18 cellular contexts compared by ENCODE assay signal in genomic region chr9:77561321-77562020, GRCh38.
DNase-seq lines count a peak whose midpoint lies in the region; ATAC-seq and TF ChIP-seq lines count a peak whose summit lies in the region.
"Had no signal": no experiment of that assay in that cellular context is flagged by ENCODE, and none has a peak within 500 bp of the region (broad histone marks: within the 10 kb centered on the region; RNA-seq: fewer than 3 reads in every experiment).

No MANE protein-coding gene starts in this region.

- H3K36me3 Mint-ChIP-seq in CD4-positive, alpha-beta memory T cell, result no peaks in the 10 kb centered on the region
- no peaks in the 10 kb centered on the region for H3K36me3 Mint-ChIP-seq in activated naive CD8-positive, alpha-beta T cell treated with anti-CD3 and anti-CD28 coated beads for 36 hours

- 0 out of 2 replicates have a peak, but pooled peaks cover 2% of the 10 kb centered on the region for H3K9me3 ChIP-seq in OCI-LY3 (ENCODE audit: insufficient read depth, low read length)
- no peaks in the 10 kb centered on the region for H3K9me3 ChIP-seq in CD4-positive, alpha-beta memory T cell (ENCODE audit: control insufficient read depth in 1 of 2, low read length in 2 of 2)
- H3K9me3 ChIP-seq in prostate gland, result no peaks in the 10 kb centered on the region
- H3K9me3 ChIP-seq: MG63, SJSA1 had no signal

- H3K27me3 Mint-ChIP-seq in CD4-positive, alpha-beta memory T cell, result peaks cover 4 to 17% of the 10 kb centered on the region in 2 donors
- peaks cover 26% of the 10 kb centered on the region for H3K27me3 Mint-ChIP-seq in activated naive CD8-positive, alpha-beta T cell treated with anti-CD3 and anti-CD28 coated beads for 36 hours

- H3K4me1 ChIP-seq in OCI-LY3 (ENCODE audit: low read length) (peaks cover 38% of the 10 kb centered on the region), prostate gland (replicated peaks) (no peaks in the 10 kb centered on the region)
- no peaks in the 10 kb centered on the region for H3K4me1 ChIP-seq in CD4-positive, alpha-beta memory T cell (ENCODE audit: insufficient read depth, low read length)
- H3K4me1 ChIP-seq: SJSA1 had no signal

- CTCF ChIA-PET in CD4-positive, alpha-beta memory T cell (lab: Charles Lee; ENCODE audit: partially characterized antibody), result no interaction called here

- H4K20me1 ChIP-seq in OCI-LY3 (ENCODE audit: insufficient read depth, low read length), result no peaks in the 10 kb centered on the region

- no peak for TF ChIP-seq POLR2A in prostate gland (IDR thresholded peaks at IDR 0.05)

- H3K4me3 Mint-ChIP-seq in CD4-positive, alpha-beta memory T cell, result no peak overlapping the region
- H3K4me3 Mint-ChIP-seq in activated naive CD8-positive, alpha-beta T cell treated with anti-CD3 and anti-CD28 coated beads for 36 hours, result no peak overlapping the region

- H3K4me2 ChIP-seq in OCI-LY3 (ENCODE audit: low read length), result peak overlapping the region; percentile 67
- H3K4me2 ChIP-seq: KMS-11 had no signal

- WGBS in prostate gland, result 75% methylated on average over 2 of the region's 2 CpGs

- H3K4me3 ChIP-seq in OCI-LY3 (ENCODE audit: low read length) (peak overlapping the region; percentile 50), prostate gland (no peak overlapping the region)
- H3K4me3 ChIP-seq in CD4-positive, alpha-beta memory T cell (ENCODE audit: low read length in 2 of 2), result no peak overlapping the region
- H3K4me3 ChIP-seq: GM23248, MG63, SJSA1 had no signal

- DNase-seq in lung microvascular endothelial cell (ENCODE audit: low read depth in 2 of 2) (peak; percentile 36 to 53), prostate gland (ENCODE audit: low spot score) (no peak)
- DNase-seq in CD4-positive, alpha-beta memory T cell, result no peak
- DNase-seq in activated naive CD8-positive, alpha-beta T cell treated with anti-CD3 and anti-CD28 coated beads for 36 hours, result no peak
- DNase-seq: DMS 273 treated with DMSO at 0.1 percent for 48 hours; GM23248; MG63; NCI-H1417 treated with DMSO at 0.1 percent for 48 hours; NCI-H2029 treated with DMSO at 0.1 percent for 48 hours; NCI-H2227 treated with DMSO at 0.1 percent for 48 hours; NCI-H526; NK-92 treated with Interleukin-12 subunit alpha and Interleukin-12 subunit beta, amount 100 ng/mL, for 24 hours had no signal

- H3K9me3 Mint-ChIP-seq in CD4-positive, alpha-beta memory T cell, result peaks cover 0 to 2% (median 0%) of the 10 kb centered on the region in 8 donors
- H3K9me3 Mint-ChIP-seq in activated naive CD8-positive, alpha-beta T cell treated with anti-CD3 and anti-CD28 coated beads for 36 hours, result no peaks in the 10 kb centered on the region

- intact Hi-C loops in CD4-positive, alpha-beta memory T cell (cut with micrococcal nuclease), result no loop called here
- intact Hi-C loops in prostate gland (cut with DNase I), result no loop called here

- H3K36me3 ChIP-seq in OCI-LY3 (replicated peaks; ENCODE audit: low read depth, low read length) (no peaks in the 10 kb centered on the region), prostate gland (no peaks in the 10 kb centered on the region)
- no peaks in the 10 kb centered on the region for H3K36me3 ChIP-seq in CD4-positive, alpha-beta memory T cell (ENCODE audit: insufficient read depth, low read length)
- H3K36me3 ChIP-seq: MG63, SJSA1 had no signal

- no peaks in the 10 kb centered on the region for H3K27me3 ChIP-seq in OCI-LY3 (ENCODE audit: low read depth, low read length)
- no peaks in the 10 kb centered on the region for H3K27me3 ChIP-seq in CD4-positive, alpha-beta memory T cell (ENCODE audit: insufficient read depth, low read length)
- H3K27me3 ChIP-seq in prostate gland (replicated peaks; ENCODE audit: insufficient read depth), result no peaks in the 10 kb centered on the region
- H3K27me3 ChIP-seq: MG63 had no signal

- H3K27ac Mint-ChIP-seq in CD4-positive, alpha-beta memory T cell, result no peak overlapping the region
- H3K27ac Mint-ChIP-seq in activated naive CD8-positive, alpha-beta T cell treated with anti-CD3 and anti-CD28 coated beads for 36 hours, result no peak overlapping the region

- POLR2A ChIA-PET in CD4-positive, alpha-beta memory T cell (lab: Charles Lee; ENCODE audit: partially characterized antibody), result no interaction called here

- no peak for TF ChIP-seq CTCF in OCI-LY3 (IDR thresholded peaks at IDR 0.05; ENCODE audit: low read depth, low read length)
- TF ChIP-seq CTCF in prostate gland (IDR thresholded peaks at IDR 0.05), result no peak

- ATAC-seq in GM19463 (IDR thresholded peaks at IDR 0.05; ENCODE audit: unreplicated experiment), result peak; percentile 24
- ATAC-seq in HG02852 (IDR thresholded peaks at IDR 0.05; ENCODE audit: unreplicated experiment), result peak; percentile 21
- ATAC-seq: HepG2 had no signal

- H2AFZ ChIP-seq in OCI-LY3 (ENCODE audit: low read depth, low read length), result no peak overlapping the region
- H2AFZ ChIP-seq: GM23248 had no signal

- no peaks in the 10 kb centered on the region for H3K4me1 Mint-ChIP-seq in CD4-positive, alpha-beta memory T cell
- peaks cover 5% of the 10 kb centered on the region for H3K4me1 Mint-ChIP-seq in activated naive CD8-positive, alpha-beta T cell treated with anti-CD3 and anti-CD28 coated beads for 36 hours

- H3K9ac ChIP-seq in OCI-LY3 (ENCODE audit: low read length), result no peak overlapping the region; the same call in 1 of the 2 replicates
- H3K9ac ChIP-seq: GM23248, KMS-11 had no signal

- H3K79me2 ChIP-seq in OCI-LY3 (ENCODE audit: low read length), result no peaks in the 10 kb centered on the region

- H3K27ac ChIP-seq in OCI-LY3 (ENCODE audit: low read length), result peak overlapping the region; percentile 77
- H3K27ac ChIP-seq in CD4-positive, alpha-beta memory T cell (ENCODE audit: low read depth, low read length), result no peak overlapping the region
- H3K27ac ChIP-seq in prostate gland, result no peak overlapping the region
- H3K27ac ChIP-seq: GM23248, KMS-11, SJSA1 had no signal

Comparison
In these comparisons a context has a peak if more than half of its experiments do, and no peak if none do; other contexts are left out.
1. DNase-seq: peak in lung microvascular endothelial cell (2 of 2); none in CD4-positive, alpha-beta memory T cell (0 of 5), activated naive CD8-positive, alpha-beta T cell treated with anti-CD3 and anti-CD28 coated beads for 36 hours (single experiment) and prostate gland (single experiment).